In the genomic region with DNA sequence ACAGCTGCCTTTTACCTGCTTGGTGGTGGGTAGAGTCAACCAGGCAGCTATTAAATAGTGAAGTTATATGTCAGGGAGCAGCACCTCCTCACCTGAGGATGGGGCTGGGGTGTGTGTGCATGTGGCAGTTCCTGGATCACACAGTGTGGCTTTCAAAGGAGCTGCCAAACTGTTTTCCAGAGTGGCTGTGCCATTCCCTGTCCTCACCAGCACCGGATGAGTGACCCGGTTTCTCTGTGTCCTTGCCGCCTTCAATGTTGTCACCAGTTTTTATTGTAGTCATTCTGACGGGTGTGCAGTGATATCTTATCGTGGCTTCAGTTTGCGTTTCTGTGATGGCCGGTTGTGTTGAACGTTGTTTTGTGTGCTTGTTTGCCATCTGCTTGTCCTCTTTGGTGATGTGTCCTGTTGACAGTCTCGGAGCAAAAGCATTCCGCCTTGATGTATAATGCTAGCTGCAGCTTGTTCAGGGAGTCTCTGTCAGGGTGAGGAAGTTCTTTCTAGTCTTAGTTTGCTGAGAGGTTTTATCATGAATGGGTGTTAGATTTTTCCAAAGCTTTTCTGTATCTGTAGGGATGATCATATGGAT, we compare ENCODE assay signal across 1 cellular context.
TF ChIP-seq lines count a peak whose summit lies in the region.

No MANE protein-coding gene starts in this region.

TF ChIP-seq in WTC11, 78 proteins besides CTCF, POLR2A, EP300 and RAD21 (continued from another document):
- TF ChIP-seq, protein P1, sequence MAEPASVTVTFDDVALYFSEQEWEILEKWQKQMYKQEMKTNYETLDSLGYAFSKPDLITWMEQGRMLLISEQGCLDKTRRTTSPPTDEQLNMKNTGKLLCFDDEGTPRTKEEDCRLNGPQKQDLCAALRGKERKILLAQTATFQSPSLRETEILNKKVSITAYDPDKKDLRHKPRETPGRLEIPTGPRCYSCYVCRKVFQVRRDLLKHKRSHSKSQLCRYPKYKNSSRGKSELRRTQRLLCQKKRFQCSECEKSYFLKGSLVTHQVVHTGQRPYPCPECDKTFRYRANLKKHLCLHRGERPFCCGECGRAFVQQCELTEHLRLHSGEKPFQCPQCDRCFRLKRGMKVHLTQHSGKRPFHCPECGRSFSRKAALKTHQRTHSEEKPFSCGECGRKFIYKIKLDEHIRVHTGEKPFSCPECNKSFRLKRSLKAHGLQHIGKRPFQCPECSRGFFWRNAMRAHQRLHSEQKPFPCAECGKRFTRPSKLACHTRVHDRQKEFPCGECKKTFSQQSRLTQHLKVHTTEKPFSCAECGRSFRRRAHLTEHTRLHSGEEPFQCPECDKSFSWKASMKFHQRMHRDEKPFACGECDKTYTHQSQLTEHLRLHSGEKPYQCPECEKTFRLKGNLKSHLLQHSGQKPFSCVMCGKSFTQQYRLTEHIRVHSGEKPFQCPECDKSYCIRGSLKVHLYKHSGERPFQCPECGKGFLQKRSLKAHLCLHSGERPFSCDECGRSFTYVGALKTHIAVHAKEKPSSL (CRISPR knock-in tag; conservative IDR thresholded peaks at IDR 0.05) = no peak
- TF ChIP-seq ZNF232 (CRISPR knock-in tag; IDR thresholded peaks at IDR 0.05) (no peak), KAT7 (CRISPR knock-in tag; IDR thresholded peaks at IDR 0.05; ENCODE audit: borderline replicate concordance) (no peak), ZNF532 (CRISPR knock-in tag; IDR thresholded peaks at IDR 0.05; ENCODE audit: borderline replicate concordance) (no peak), E2F4 (CRISPR knock-in tag; IDR thresholded peaks at IDR 0.05; ENCODE audit: borderline replicate concordance, low read depth) (no peak), ATF6 (CRISPR knock-in tag; IDR thresholded peaks at IDR 0.05) (no peak), FOXJ3 (CRISPR knock-in tag; IDR thresholded peaks at IDR 0.05; ENCODE audit: borderline replicate concordance) (no peak), ZNF396 (CRISPR knock-in tag; IDR thresholded peaks at IDR 0.05; ENCODE audit: borderline replicate concordance) (no peak), EMX1 (CRISPR knock-in tag; IDR thresholded peaks at IDR 0.05) (no peak), RELA (CRISPR knock-in tag; IDR thresholded peaks at IDR 0.05; ENCODE audit: borderline replicate concordance) (no peak)
- TF ChIP-seq, protein P2, sequence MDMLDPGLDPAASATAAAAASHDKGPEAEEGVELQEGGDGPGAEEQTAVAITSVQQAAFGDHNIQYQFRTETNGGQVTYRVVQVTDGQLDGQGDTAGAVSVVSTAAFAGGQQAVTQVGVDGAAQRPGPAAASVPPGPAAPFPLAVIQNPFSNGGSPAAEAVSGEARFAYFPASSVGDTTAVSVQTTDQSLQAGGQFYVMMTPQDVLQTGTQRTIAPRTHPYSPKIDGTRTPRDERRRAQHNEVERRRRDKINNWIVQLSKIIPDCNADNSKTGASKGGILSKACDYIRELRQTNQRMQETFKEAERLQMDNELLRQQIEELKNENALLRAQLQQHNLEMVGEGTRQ (CRISPR knock-in tag; IDR thresholded peaks at IDR 0.05) = no peak
- TF ChIP-seq, protein P3, sequence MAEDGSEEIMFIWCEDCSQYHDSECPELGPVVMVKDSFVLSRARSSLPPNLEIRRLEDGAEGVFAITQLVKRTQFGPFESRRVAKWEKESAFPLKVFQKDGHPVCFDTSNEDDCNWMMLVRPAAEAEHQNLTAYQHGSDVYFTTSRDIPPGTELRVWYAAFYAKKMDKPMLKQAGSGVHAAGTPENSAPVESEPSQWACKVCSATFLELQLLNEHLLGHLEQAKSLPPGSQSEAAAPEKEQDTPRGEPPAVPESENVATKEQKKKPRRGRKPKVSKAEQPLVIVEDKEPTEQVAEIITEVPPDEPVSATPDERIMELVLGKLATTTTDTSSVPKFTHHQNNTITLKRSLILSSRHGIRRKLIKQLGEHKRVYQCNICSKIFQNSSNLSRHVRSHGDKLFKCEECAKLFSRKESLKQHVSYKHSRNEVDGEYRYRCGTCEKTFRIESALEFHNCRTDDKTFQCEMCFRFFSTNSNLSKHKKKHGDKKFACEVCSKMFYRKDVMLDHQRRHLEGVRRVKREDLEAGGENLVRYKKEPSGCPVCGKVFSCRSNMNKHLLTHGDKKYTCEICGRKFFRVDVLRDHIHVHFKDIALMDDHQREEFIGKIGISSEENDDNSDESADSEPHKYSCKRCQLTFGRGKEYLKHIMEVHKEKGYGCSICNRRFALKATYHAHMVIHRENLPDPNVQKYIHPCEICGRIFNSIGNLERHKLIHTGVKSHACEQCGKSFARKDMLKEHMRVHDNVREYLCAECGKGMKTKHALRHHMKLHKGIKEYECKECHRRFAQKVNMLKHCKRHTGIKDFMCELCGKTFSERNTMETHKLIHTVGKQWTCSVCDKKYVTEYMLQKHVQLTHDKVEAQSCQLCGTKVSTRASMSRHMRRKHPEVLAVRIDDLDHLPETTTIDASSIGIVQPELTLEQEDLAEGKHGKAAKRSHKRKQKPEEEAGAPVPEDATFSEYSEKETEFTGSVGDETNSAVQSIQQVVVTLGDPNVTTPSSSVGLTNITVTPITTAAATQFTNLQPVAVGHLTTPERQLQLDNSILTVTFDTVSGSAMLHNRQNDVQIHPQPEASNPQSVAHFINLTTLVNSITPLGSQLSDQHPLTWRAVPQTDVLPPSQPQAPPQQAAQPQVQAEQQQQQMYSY (CRISPR knock-in tag; IDR thresholded peaks at IDR 0.05) = no peak
- TF ChIP-seq, protein P4, sequence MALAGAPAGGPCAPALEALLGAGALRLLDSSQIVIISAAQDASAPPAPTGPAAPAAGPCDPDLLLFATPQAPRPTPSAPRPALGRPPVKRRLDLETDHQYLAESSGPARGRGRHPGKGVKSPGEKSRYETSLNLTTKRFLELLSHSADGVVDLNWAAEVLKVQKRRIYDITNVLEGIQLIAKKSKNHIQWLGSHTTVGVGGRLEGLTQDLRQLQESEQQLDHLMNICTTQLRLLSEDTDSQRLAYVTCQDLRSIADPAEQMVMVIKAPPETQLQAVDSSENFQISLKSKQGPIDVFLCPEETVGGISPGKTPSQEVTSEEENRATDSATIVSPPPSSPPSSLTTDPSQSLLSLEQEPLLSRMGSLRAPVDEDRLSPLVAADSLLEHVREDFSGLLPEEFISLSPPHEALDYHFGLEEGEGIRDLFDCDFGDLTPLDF (CRISPR knock-in tag; IDR thresholded peaks at IDR 0.05) = no peak
